1 cellular context compared by ENCODE assay signal in the genomic region with DNA sequence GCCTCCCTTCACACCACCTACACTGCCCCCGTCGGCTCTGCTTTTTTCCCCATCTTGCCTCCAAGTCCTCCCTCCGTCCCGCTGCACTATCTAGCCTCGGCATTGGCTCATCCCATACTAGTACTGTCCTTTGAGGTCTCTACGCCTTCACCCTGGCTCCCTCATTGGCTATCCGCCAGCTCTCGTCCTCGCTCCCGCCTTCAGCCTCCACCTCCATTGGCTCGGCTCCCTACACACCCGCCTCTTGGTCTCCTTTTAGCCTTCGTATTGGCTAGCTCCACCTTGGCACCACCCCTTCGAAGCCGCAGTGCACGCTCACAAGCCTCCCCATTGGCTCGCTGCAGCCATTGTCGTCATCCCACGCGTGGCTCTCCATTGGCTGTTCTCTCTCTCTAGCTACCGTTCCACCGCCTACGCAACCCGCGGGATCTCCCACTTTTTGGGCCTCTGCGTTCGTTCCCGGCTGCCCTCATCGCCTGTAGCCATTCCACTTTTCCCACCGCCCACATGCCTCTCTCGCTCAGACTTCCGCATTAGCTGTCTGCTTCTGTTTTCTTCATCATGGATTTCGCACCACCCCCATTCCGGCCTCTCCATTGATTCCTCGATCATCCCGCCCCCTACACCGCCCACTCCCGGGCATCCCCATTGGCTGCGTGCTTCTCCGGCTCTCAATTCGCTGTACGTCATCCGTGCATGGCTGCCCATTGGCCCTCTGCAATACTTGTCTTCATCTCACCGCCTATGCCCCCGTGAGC.
TF ChIP-seq lines count a peak whose summit lies in the region.

No MANE protein-coding gene starts in this region.

TF ChIP-seq in GM12878, 131 proteins besides CTCF, POLR2A, EP300 and RAD21 (continues in another document):
- TF ChIP-seq TCF12 (IDR thresholded peaks at IDR 0.05; ENCODE audit: low read depth, low read length) (no peak), ZNF274 (IDR thresholded peaks at IDR 0.05; ENCODE audit: insufficient read depth, insufficient read length) (no peak), EGR1 (IDR thresholded peaks at IDR 0.05; ENCODE audit: borderline replicate concordance in 1 of 2, low read depth in 2 of 2, low read length in 2 of 2) (peak in 1 of 2 experiments; percentile 85; a peak in 2 of 3 replicates), FOS (IDR thresholded peaks at IDR 0.05; ENCODE audit: borderline replicate concordance, extremely low read depth, insufficient read length) (peak; percentile 76), BHLHE40 (IDR thresholded peaks at IDR 0.05; ENCODE audit: borderline replicate concordance in 1 of 2, low read depth in 2 of 2, low read length in 1 of 2) (0 out of 4 replicates have a peak, but pooled peaks have one; percentile 5 to 25), POLR2AphosphoS2 (IDR thresholded peaks at IDR 0.05; ENCODE audit: low read depth, low read length) (peak; percentile 58; the same call in 1 of the 2 replicates), TAF1 (IDR thresholded peaks at IDR 0.05; ENCODE audit: borderline replicate concordance, low read depth, low read length) (peak; percentile 14; the same call in 1 of the 2 replicates), HDAC2 (IDR thresholded peaks at IDR 0.05) (no peak), ZNF207 (IDR thresholded peaks at IDR 0.05; ENCODE audit: borderline replicate concordance) (no peak), BRCA1 (IDR thresholded peaks at IDR 0.05; ENCODE audit: low read depth, low read length) (no peak), NBN (IDR thresholded peaks at IDR 0.05) (peak; percentile 91), IRF4 (IDR thresholded peaks at IDR 0.05; ENCODE audit: low read depth, low read length) (no peak), ATF2 (IDR thresholded peaks at IDR 0.05; ENCODE audit: low read length) (no peak), SMC3 (IDR thresholded peaks at IDR 0.05; ENCODE audit: borderline replicate concordance, low read length) (no peak), CHD1 (IDR thresholded peaks at IDR 0.05; ENCODE audit: low read depth, low read length) (no peak), MYB (IDR thresholded peaks at IDR 0.05; ENCODE audit: borderline replicate concordance, low read depth, low read length) (0 out of 2 replicates have a peak, but pooled peaks have one; percentile 12), SREBF2 (IDR thresholded peaks at IDR 0.05; ENCODE audit: low read length) (no peak), E4F1 (IDR thresholded peaks at IDR 0.05; ENCODE audit: borderline replicate concordance, partially characterized antibody) (peak; percentile 37), YBX1 (IDR thresholded peaks at IDR 0.05) (no peak), CBX3 (IDR thresholded peaks at IDR 0.05; ENCODE audit: borderline replicate concordance, low read depth) (no peak), IRF3 (IDR thresholded peaks at IDR 0.05) (peak; percentile 87), SMAD5 (IDR thresholded peaks at IDR 0.05; ENCODE audit: low read depth) (peak; percentile 65; the same call in 1 of the 2 replicates), JUND (IDR thresholded peaks at IDR 0.05; ENCODE audit: low read depth, low read length) (0 out of 2 replicates have a peak, but pooled peaks have one; percentile 36), CUX1 (IDR thresholded peaks at IDR 0.05; ENCODE audit: insufficient replicate concordance, low read depth, low read length) (no peak), MTA3 (IDR thresholded peaks at IDR 0.05; ENCODE audit: borderline replicate concordance, low read length) (no peak), TBL1XR1 (IDR thresholded peaks at IDR 0.05; ENCODE audit: low read depth, low read length) (0 out of 2 replicates have a peak, but pooled peaks have one; percentile 54), SP1 (IDR thresholded peaks at IDR 0.05; ENCODE audit: low read depth, low read length) (peak; percentile 96), KLF5 (IDR thresholded peaks at IDR 0.05; ENCODE audit: partially characterized antibody) (peak; percentile 78), BACH1 (IDR thresholded peaks at IDR 0.05; ENCODE audit: borderline replicate concordance) (no peak)
- TF ChIP-seq, protein P1, sequence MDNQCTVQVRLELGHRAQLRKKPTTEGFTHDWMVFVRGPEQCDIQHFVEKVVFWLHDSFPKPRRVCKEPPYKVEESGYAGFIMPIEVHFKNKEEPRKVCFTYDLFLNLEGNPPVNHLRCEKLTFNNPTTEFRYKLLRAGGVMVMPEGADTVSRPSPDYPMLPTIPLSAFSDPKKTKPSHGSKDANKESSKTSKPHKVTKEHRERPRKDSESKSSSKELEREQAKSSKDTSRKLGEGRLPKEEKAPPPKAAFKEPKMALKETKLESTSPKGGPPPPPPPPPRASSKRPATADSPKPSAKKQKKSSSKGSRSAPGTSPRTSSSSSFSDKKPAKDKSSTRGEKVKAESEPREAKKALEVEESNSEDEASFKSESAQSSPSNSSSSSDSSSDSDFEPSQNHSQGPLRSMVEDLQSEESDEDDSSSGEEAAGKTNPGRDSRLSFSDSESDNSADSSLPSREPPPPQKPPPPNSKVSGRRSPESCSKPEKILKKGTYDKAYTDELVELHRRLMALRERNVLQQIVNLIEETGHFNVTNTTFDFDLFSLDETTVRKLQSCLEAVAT (IDR thresholded peaks at IDR 0.05): peak; percentile 88
- TF ChIP-seq, protein P2, sequence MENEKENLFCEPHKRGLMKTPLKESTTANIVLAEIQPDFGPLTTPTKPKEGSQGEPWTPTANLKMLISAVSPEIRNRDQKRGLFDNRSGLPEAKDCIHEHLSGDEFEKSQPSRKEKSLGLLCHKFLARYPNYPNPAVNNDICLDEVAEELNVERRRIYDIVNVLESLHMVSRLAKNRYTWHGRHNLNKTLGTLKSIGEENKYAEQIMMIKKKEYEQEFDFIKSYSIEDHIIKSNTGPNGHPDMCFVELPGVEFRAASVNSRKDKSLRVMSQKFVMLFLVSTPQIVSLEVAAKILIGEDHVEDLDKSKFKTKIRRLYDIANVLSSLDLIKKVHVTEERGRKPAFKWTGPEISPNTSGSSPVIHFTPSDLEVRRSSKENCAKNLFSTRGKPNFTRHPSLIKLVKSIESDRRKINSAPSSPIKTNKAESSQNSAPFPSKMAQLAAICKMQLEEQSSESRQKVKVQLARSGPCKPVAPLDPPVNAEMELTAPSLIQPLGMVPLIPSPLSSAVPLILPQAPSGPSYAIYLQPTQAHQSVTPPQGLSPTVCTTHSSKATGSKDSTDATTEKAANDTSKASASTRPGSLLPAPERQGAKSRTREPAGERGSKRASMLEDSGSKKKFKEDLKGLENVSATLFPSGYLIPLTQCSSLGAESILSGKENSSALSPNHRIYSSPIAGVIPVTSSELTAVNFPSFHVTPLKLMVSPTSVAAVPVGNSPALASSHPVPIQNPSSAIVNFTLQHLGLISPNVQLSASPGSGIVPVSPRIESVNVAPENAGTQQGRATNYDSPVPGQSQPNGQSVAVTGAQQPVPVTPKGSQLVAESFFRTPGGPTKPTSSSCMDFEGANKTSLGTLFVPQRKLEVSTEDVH (IDR thresholded peaks at IDR 0.05; ENCODE audit: low read depth, partially characterized antibody): no peak
- TF ChIP-seq, protein P3, sequence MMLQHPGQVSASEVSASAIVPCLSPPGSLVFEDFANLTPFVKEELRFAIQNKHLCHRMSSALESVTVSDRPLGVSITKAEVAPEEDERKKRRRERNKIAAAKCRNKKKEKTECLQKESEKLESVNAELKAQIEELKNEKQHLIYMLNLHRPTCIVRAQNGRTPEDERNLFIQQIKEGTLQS (IDR thresholded peaks at IDR 0.05; ENCODE audit: borderline replicate concordance, extremely low read depth, low read depth, low read length): no peak
- TF ChIP-seq, protein P4, sequence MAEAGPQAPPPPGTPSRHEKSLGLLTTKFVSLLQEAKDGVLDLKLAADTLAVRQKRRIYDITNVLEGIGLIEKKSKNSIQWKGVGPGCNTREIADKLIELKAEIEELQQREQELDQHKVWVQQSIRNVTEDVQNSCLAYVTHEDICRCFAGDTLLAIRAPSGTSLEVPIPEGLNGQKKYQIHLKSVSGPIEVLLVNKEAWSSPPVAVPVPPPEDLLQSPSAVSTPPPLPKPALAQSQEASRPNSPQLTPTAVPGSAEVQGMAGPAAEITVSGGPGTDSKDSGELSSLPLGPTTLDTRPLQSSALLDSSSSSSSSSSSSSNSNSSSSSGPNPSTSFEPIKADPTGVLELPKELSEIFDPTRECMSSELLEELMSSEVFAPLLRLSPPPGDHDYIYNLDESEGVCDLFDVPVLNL (IDR thresholded peaks at IDR 0.05; ENCODE audit: low read depth, low read length): peak; percentile 45; the same call in 1 of the 2 replicates
- TF ChIP-seq, protein P5, sequence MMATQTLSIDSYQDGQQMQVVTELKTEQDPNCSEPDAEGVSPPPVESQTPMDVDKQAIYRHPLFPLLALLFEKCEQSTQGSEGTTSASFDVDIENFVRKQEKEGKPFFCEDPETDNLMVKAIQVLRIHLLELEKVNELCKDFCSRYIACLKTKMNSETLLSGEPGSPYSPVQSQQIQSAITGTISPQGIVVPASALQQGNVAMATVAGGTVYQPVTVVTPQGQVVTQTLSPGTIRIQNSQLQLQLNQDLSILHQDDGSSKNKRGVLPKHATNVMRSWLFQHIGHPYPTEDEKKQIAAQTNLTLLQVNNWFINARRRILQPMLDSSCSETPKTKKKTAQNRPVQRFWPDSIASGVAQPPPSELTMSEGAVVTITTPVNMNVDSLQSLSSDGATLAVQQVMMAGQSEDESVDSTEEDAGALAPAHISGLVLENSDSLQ (IDR thresholded peaks at IDR 0.05): peak; percentile 93
- TF ChIP-seq, protein P6, sequence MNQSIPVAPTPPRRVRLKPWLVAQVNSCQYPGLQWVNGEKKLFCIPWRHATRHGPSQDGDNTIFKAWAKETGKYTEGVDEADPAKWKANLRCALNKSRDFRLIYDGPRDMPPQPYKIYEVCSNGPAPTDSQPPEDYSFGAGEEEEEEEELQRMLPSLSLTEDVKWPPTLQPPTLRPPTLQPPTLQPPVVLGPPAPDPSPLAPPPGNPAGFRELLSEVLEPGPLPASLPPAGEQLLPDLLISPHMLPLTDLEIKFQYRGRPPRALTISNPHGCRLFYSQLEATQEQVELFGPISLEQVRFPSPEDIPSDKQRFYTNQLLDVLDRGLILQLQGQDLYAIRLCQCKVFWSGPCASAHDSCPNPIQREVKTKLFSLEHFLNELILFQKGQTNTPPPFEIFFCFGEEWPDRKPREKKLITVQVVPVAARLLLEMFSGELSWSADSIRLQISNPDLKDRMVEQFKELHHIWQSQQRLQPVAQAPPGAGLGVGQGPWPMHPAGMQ (IDR thresholded peaks at IDR 0.05; ENCODE audit: borderline replicate concordance): no peak
